Comparison of ENCODE assay signal across 1 cellular context in genomic region chr17:75090871-75091854, GRCh38.
TF ChIP-seq lines count a peak whose summit lies in the region.

No MANE protein-coding gene starts in this region.

TF ChIP-seq in H1, 55 proteins besides CTCF, POLR2A, EP300 and RAD21:
- TF ChIP-seq CREB1 (IDR thresholded peaks at IDR 0.05): no peak
- no peak for TF ChIP-seq RXRA (IDR thresholded peaks at IDR 0.05; ENCODE audit: insufficient read depth, low read depth, low read length)
- 0 out of 2 replicates have a peak, but pooled peaks have one; percentile 17 for TF ChIP-seq MAX (IDR thresholded peaks at IDR 0.05)
TF ChIP-seq in H1: peak in this region for 1.
